28 cellular contexts compared by ENCODE assay signal in genomic region chr12:10175849-10176641, GRCh38. TPM values are rescaled to one million over a fixed set of nuclear protein-coding genes. Genes with fewer than 3 reads are reported as not detected.
DNase-seq lines count a peak whose midpoint lies in the region; ATAC-seq and TF ChIP-seq lines count a peak whose summit lies in the region.
"Had no signal": no experiment of that assay in that cellular context is flagged by ENCODE, and none has a peak within 500 bp of the region (broad histone marks: within the 10 kb centered on the region; RNA-seq: fewer than 3 reads in every experiment).

No MANE protein-coding gene starts in this region.

- TF ChIP-seq CTCF in mucosa of descending colon (IDR thresholded peaks at IDR 0.05) (no peak), left ventricle myocardium inferior (IDR thresholded peaks at IDR 0.05; ENCODE audit: borderline replicate concordance) (no peak)

- H3K27ac Mint-ChIP-seq in activated T-cell treated with anti-CD3 and anti-CD28 coated beads, Interleukin-2, amount 50 U/mL, for 72 hours: peak overlapping the region; percentile 10
- H3K27ac Mint-ChIP-seq: activated B cell treated with CpG ODN at 0.5 μM for 24 hours; activated naive CD8-positive, alpha-beta T cell treated with anti-CD3 and anti-CD28 coated beads for 36 hours; GM23338; IgD-negative memory B cell; naive thymus-derived CD8-positive, alpha-beta T cell had no signal

- no peaks in the 10 kb centered on the region for H3K9me3 ChIP-seq in esophagus (ENCODE audit: control insufficient read depth in 2 of 2, insufficient read depth in 1 of 2, low read depth in 1 of 2, low read length in 1 of 2)
- H3K9me3 ChIP-seq in mucosa of descending colon: no peaks in the 10 kb centered on the region
- no peaks in the 10 kb centered on the region for H3K9me3 ChIP-seq in left ventricle myocardium inferior (replicated peaks)
- H3K9me3 ChIP-seq: BLaER1 treated with 17β-estradiol and CSF1 and Interleukin-3, amounts not matched to agents 10 nM and 100 nM; SJSA1 had no signal

- H3K4me1 ChIP-seq in esophagus (ENCODE audit: control insufficient read depth in 2 of 2, insufficient read depth in 2 of 2, low read length in 1 of 2) (no peaks in the 10 kb centered on the region), mucosa of descending colon (ENCODE audit: low read depth) (peaks cover 7% of the 10 kb centered on the region), left ventricle myocardium inferior (no peaks in the 10 kb centered on the region)

- H3K4me3 Mint-ChIP-seq in activated T-cell treated with anti-CD3 and anti-CD28 coated beads, Interleukin-2, amount 50 U/mL, for 72 hours: no peak overlapping the region
- no peak overlapping the region for H3K4me3 Mint-ChIP-seq in activated T-cell treated with anti-CD3 and anti-CD28 coated beads, Interleukin-2, amount 50 U/mL, for 4 hours
- H3K4me3 Mint-ChIP-seq: activated B cell treated with CpG ODN at 0.5 μM for 24 hours; activated naive CD8-positive, alpha-beta T cell treated with anti-CD3 and anti-CD28 coated beads for 36 hours; brain; GM23338; IgD-negative memory B cell; naive thymus-derived CD8-positive, alpha-beta T cell had no signal

- intact Hi-C loops in mucosa of descending colon (cut with DNase I, micrococcal nuclease) (no loop called here), left ventricle myocardium inferior (cut with micrococcal nuclease) (no loop called here)

- H3K4me1 Mint-ChIP-seq in activated T-cell treated with anti-CD3 and anti-CD28 coated beads, Interleukin-2, amount 50 U/mL, for 72 hours (ENCODE audit: low read depth): no peaks in the 10 kb centered on the region
- no peaks in the 10 kb centered on the region for H3K4me1 Mint-ChIP-seq in activated T-cell treated with anti-CD3 and anti-CD28 coated beads, Interleukin-2, amount 50 U/mL, for 4 hours (ENCODE audit: low read depth)
- H3K4me1 Mint-ChIP-seq: activated B cell treated with CpG ODN at 0.5 μM for 24 hours; activated naive CD8-positive, alpha-beta T cell treated with anti-CD3 and anti-CD28 coated beads for 36 hours; brain; IgD-negative memory B cell; naive thymus-derived CD8-positive, alpha-beta T cell had no signal

- 49 to 63% methylated on average over 5 of the region's 5 CpGs for WGBS in esophagus, 2 donors

- H3K36me3 ChIP-seq in esophagus (ENCODE audit: control insufficient read depth in 2 of 2, insufficient read depth in 2 of 2, low read length in 1 of 2): no peaks in the 10 kb centered on the region
- no peaks in the 10 kb centered on the region for H3K36me3 ChIP-seq in mucosa of descending colon (ENCODE audit: low read depth)
- H3K36me3 ChIP-seq in left ventricle myocardium inferior: no peaks in the 10 kb centered on the region
- H3K36me3 ChIP-seq: BLaER1 treated with 17β-estradiol and CSF1 and Interleukin-3, amounts not matched to agents 10 nM and 100 nM; SJSA1 had no signal

- H3K27ac ChIP-seq in esophagus (ENCODE audit: low read depth in 2 of 2, low read length in 1 of 2) (peak overlapping the region; percentile 42 to 45), left ventricle myocardium inferior (replicated peaks) (no peak overlapping the region)
- H3K27ac ChIP-seq: BLaER1 treated with 17β-estradiol and CSF1 and Interleukin-3, amounts not matched to agents 10 nM and 100 nM; SJSA1 had no signal

- H3K27me3 Mint-ChIP-seq in activated T-cell treated with anti-CD3 and anti-CD28 coated beads, Interleukin-2, amount 50 U/mL, for 72 hours (ENCODE audit: low read depth): peaks cover 21% of the 10 kb centered on the region
- H3K27me3 Mint-ChIP-seq in activated T-cell treated with anti-CD3 and anti-CD28 coated beads, Interleukin-2, amount 50 U/mL, for 4 hours (ENCODE audit: low read depth): peaks cover 37% of the 10 kb centered on the region

- no peak for DNase-seq in activated T-cell treated with anti-CD3 and anti-CD28 coated beads, Interleukin-2, amount 50 U/mL, for 72 hours
- no peak for DNase-seq in activated T-cell treated with anti-CD3 and anti-CD28 coated beads, Interleukin-2, amount 50 U/mL, for 4 hours
- DNase-seq in mucosa of descending colon: peak in 1 of 3 donors; percentile 54
- no peak for DNase-seq in HuH-7 (ENCODE audit: low spot score)
- DNase-seq in left ventricle myocardium inferior: no peak
- DNase-seq in NCI-H510A (lab: John Stamatoyannopoulos, UW): no peak
- DNase-seq in NCI-H2171 treated with DMSO at 0.1 percent for 48 hours (lab: John Stamatoyannopoulos, UW): no peak
- DNase-seq: activated B cell treated with CpG ODN at 0.5 μM for 24 hours; activated naive CD8-positive, alpha-beta T cell treated with anti-CD3 and anti-CD28 coated beads for 36 hours; cortex of kidney; DMS153; naive thymus-derived CD8-positive, alpha-beta T cell; NCI-H2029 treated with DMSO at 0.1 percent for 48 hours; NCI-H524 treated with DMSO at 0.1 percent for 48 hours; OCI-M1; posterior cingulate gyrus; stimulated activated CD4-positive, alpha-beta T cell treated with anti-CD3 and anti-CD28 coated beads, Interleukin-4, amount 100 ng/mL, for 4 hours had no signal

- H3K36me3 Mint-ChIP-seq in activated T-cell treated with anti-CD3 and anti-CD28 coated beads, Interleukin-2, amount 50 U/mL, for 72 hours (ENCODE audit: insufficient read depth in 2 of 2): no peaks in the 10 kb centered on the region
- H3K36me3 Mint-ChIP-seq in activated T-cell treated with anti-CD3 and anti-CD28 coated beads, Interleukin-2, amount 50 U/mL, for 4 hours (ENCODE audit: insufficient read depth): no peaks in the 10 kb centered on the region
- H3K36me3 Mint-ChIP-seq: activated naive CD8-positive, alpha-beta T cell treated with anti-CD3 and anti-CD28 coated beads for 36 hours; brain; naive thymus-derived CD8-positive, alpha-beta T cell had no signal

- no peaks in the 10 kb centered on the region for H3K27me3 ChIP-seq in esophagus (ENCODE audit: control insufficient read depth in 1 of 2, insufficient read depth in 2 of 2, low read length in 2 of 2)
- H3K27me3 ChIP-seq in left ventricle myocardium inferior (ENCODE audit: low read depth): peaks cover 20% of the 10 kb centered on the region
- H3K27me3 ChIP-seq: BLaER1 treated with 17β-estradiol and CSF1 and Interleukin-3, amounts not matched to agents 10 nM and 100 nM; SJSA1 had no signal

- H3K4me3 ChIP-seq in esophagus (ENCODE audit: low read depth in 1 of 2, low read length in 2 of 2): no peak overlapping the region
- H3K4me3 ChIP-seq in mucosa of descending colon: no peak overlapping the region
- H3K4me3 ChIP-seq in left ventricle myocardium inferior: no peak overlapping the region
- H3K4me3 ChIP-seq: BLaER1 treated with 17β-estradiol and CSF1 and Interleukin-3, amounts not matched to agents 10 nM and 100 nM; GM23338; SJSA1; skin epidermis had no signal

- ATAC-seq in activated T-cell treated with anti-CD3 and anti-CD28 coated beads, Interleukin-2, amount 50 U/mL, for 72 hours (replicated peaks in 1 of 2): no peak
- no peak for ATAC-seq in activated T-cell treated with anti-CD3 and anti-CD28 coated beads, Interleukin-2, amount 50 U/mL, for 4 hours
- peak; percentile 99 for ATAC-seq in mucosa of descending colon
- ATAC-seq: GM23338; naive thymus-derived CD8-positive, alpha-beta T cell had no signal

- H3K9me3 Mint-ChIP-seq in activated T-cell treated with anti-CD3 and anti-CD28 coated beads, Interleukin-2, amount 50 U/mL, for 72 hours: no peaks in the 10 kb centered on the region
- no peaks in the 10 kb centered on the region for H3K9me3 Mint-ChIP-seq in activated T-cell treated with anti-CD3 and anti-CD28 coated beads, Interleukin-2, amount 50 U/mL, for 4 hours
- H3K9me3 Mint-ChIP-seq: activated B cell treated with CpG ODN at 0.5 μM for 24 hours; activated naive CD8-positive, alpha-beta T cell treated with anti-CD3 and anti-CD28 coated beads for 36 hours; brain; GM23338; IgD-negative memory B cell; naive thymus-derived CD8-positive, alpha-beta T cell had no signal

RNA-seq across cellular contexts. Expression of gene TMEM52B, which starts 2.8 kb away (rescaled TPM):
- not detected for total RNA-seq in activated T-cell treated with anti-CD3 and anti-CD28 coated beads, Interleukin-2, amount 50 U/mL, for 72 hours
- not detected for total RNA-seq in activated T-cell treated with anti-CD3 and anti-CD28 coated beads, Interleukin-2, amount 50 U/mL, for 4 hours
- polyA plus RNA-seq in esophagus: under 1 TPM; 0.04 TPM
- under 1 TPM in 1 of 3 donors, not detected in 2; 0.10 TPM for total RNA-seq in mucosa of descending colon
- total RNA-seq in left ventricle myocardium inferior: not detected
- total RNA-seq: activated B cell treated with CpG ODN at 0.5 μM for 24 hours; activated naive CD8-positive, alpha-beta T cell treated with anti-CD3 and anti-CD28 coated beads for 36 hours; GM23338; lung microvascular endothelial cell; naive thymus-derived CD8-positive, alpha-beta T cell; T-helper 2 cell treated with Interferon-gamma antibody and Interleukin-4, amounts not matched to agents 100 ng/mL and 5 ng/mL, for 36 hours had no signal
- polyA plus RNA-seq: endothelial cell of umbilical vein; GM23338; IgD-negative memory B cell; naive thymus-derived CD8-positive, alpha-beta T cell had no signal

RNA-seq across cellular contexts. Expression of gene OLR1, which starts 4.1 kb away (rescaled TPM):
- not detected for total RNA-seq in activated T-cell treated with anti-CD3 and anti-CD28 coated beads, Interleukin-2, amount 50 U/mL, for 72 hours
- not detected for total RNA-seq in activated T-cell treated with anti-CD3 and anti-CD28 coated beads, Interleukin-2, amount 50 U/mL, for 4 hours
- polyA plus RNA-seq in esophagus: under 1 TPM; 0.14 to 0.20 TPM
- total RNA-seq in mucosa of descending colon (under 1 TPM in 1 of 3 donors, not detected in 2; 0.63 TPM), left ventricle myocardium inferior (0.55 TPM)
- total RNA-seq: activated B cell treated with CpG ODN at 0.5 μM for 24 hours; activated naive CD8-positive, alpha-beta T cell treated with anti-CD3 and anti-CD28 coated beads for 36 hours; endothelial cell of umbilical vein; GM23338; lung microvascular endothelial cell; naive thymus-derived CD8-positive, alpha-beta T cell; T-helper 2 cell treated with Interferon-gamma antibody and Interleukin-4, amounts not matched to agents 100 ng/mL and 5 ng/mL, for 36 hours had no signal
- polyA plus RNA-seq: endothelial cell of umbilical vein; GM23338; IgD-negative memory B cell; naive thymus-derived CD8-positive, alpha-beta T cell had no signal

RNA-seq across cellular contexts. Expression of gene GABARAPL1, which starts 36.6 kb away (rescaled TPM):
- 10 to 100 TPM; 15.8 to 20.3 TPM for total RNA-seq in activated T-cell treated with anti-CD3 and anti-CD28 coated beads, Interleukin-2, amount 50 U/mL, for 72 hours
- total RNA-seq in activated T-cell treated with anti-CD3 and anti-CD28 coated beads, Interleukin-2, amount 50 U/mL, for 4 hours: 10 to 100 TPM in 1 of 3 donors, 1 to 10 TPM in 2; 6.3 to 10.4 (median 9.3) TPM
- polyA plus RNA-seq in esophagus: 10 to 100 TPM; 15.0 to 25.3 TPM
- total RNA-seq in mucosa of descending colon: 10 to 100 TPM; 34.4 to 93.4 (median 41.0) TPM
- 360 TPM for total RNA-seq in left ventricle myocardium inferior

RNA-seq across cellular contexts. Expression of gene CLEC7A, which starts 46.0 kb away (rescaled TPM):
- total RNA-seq in activated T-cell treated with anti-CD3 and anti-CD28 coated beads, Interleukin-2, amount 50 U/mL, for 72 hours: not detected
- under 1 TPM in 2 of 3 donors, not detected in 1; 0.16 to 0.69 TPM for total RNA-seq in activated T-cell treated with anti-CD3 and anti-CD28 coated beads, Interleukin-2, amount 50 U/mL, for 4 hours
- polyA plus RNA-seq in esophagus: 1 to 10 TPM; 4.6 to 7.3 TPM
- total RNA-seq in mucosa of descending colon (10 to 100 TPM in 1 of 3 donors, 1 to 10 TPM in 2; 3.1 to 12.0 (median 6.3) TPM), left ventricle myocardium inferior (1.3 TPM)
- total RNA-seq: A172; activated naive CD8-positive, alpha-beta T cell treated with anti-CD3 and anti-CD28 coated beads for 36 hours; endothelial cell of umbilical vein; GM23338; naive thymus-derived CD8-positive, alpha-beta T cell; SJSA1; T-helper 2 cell treated with Interferon-gamma antibody and Interleukin-4, amounts not matched to agents 100 ng/mL and 5 ng/mL, for 36 hours had no signal
- polyA plus RNA-seq: endothelial cell of umbilical vein had no signal
